18 cellular contexts compared by ENCODE assay signal in the genomic region with DNA sequence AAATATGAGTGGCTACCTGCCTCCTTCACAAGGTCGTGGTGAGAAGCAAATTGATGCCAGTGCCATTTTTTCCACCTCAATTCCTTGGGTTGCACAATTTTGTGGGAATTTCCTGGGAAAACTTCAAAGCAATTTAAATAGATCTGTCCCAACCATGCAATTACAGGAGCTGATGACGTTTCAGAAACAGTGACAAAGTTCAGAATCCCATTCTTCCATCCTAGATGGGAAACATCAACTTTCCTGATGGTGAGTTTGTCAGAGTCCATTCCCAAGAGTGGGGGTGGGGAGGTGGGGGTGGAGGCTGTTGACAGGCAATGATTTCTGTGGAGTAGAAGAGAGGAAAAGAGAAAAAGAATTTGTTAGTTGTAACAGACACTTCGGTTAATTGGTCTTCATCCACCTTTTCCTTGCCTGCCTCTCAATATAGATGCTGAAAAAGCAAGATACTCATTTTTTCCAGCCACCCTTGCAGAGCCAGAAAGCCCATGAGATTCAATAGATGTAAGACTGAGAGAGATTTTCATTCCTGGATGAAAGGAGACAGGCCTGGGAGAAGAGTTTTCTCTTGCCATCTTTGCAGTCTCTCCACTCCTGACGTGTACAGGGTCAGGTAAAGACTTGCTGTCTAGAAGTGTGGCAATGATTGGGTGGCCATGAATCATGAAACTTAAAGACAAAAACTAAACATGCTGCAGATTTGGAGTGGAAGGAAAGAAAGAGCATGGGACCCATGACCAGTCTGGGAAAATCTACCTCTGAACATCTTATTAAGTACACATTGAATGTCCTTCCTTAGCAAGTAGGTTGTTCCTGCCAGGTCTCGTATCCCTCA. TPM values are rescaled to one million over a fixed set of nuclear protein-coding genes. Genes with fewer than 3 reads are reported as not detected.
A peak's percentile ranks its signal among the peaks of the same experiment; 100 is the strongest.
DNase-seq lines count a peak whose midpoint lies in the region; ATAC-seq, FAIRE-seq and TF ChIP-seq lines count a peak whose summit lies in the region.
"Had no signal": no experiment of that assay in that cellular context is flagged by ENCODE, and none has a peak within 500 bp of the region (broad histone marks: within the 10 kb centered on the region; RNA-seq: fewer than 3 reads in every experiment).

No MANE protein-coding gene starts in this region.

- peaks cover 25% of the 10 kb centered on the region for H3K79me2 ChIP-seq in GM23248 (ENCODE audit: insufficient read depth)

- H3K9me3 ChIP-seq in GM23248 (ENCODE audit: low read depth): no peaks in the 10 kb centered on the region

- peaks cover 82% of the 10 kb centered on the region for H3F3A ChIP-seq in GM23248 (ENCODE audit: insufficient read depth)

- no peak overlapping the region for H3K4me2 ChIP-seq in GM23248 (ENCODE audit: unreplicated experiment)

- no peak overlapping the region for H3K4me3 Mint-ChIP-seq in nephron progenitor cell
- H3K4me3 Mint-ChIP-seq: CD8-positive, alpha-beta memory T cell; endodermal cell; mesothelial cell of epicardium; nephron had no signal

- peak overlapping the region; percentile 94 for H3K27ac ChIP-seq in GM23248
- peak overlapping the region; percentile 100 for H3K27ac ChIP-seq in epithelial cell of prostate
- H3K27ac ChIP-seq: WERI-Rb-1 had no signal

- H3K36me3 ChIP-seq in GM23248 (ENCODE audit: low read depth): peaks cover 40% of the 10 kb centered on the region
- H3K36me3 ChIP-seq: WERI-Rb-1 had no signal

- FAIRE-seq in GM19239 (lab: Jason Lieb, UNC): no peak
- FAIRE-seq: frontal cortex had no signal

- H3K27me3 ChIP-seq in GM23248 (replicated peaks; ENCODE audit: insufficient read depth): no peaks in the 10 kb centered on the region

- ATAC-seq in HG02981 (IDR thresholded peaks at IDR 0.05; ENCODE audit: unreplicated experiment) (no peak), GM19351 (IDR thresholded peaks at IDR 0.05; ENCODE audit: unreplicated experiment) (no peak)

- no peaks in the 10 kb centered on the region for H3K27me3 Mint-ChIP-seq in nephron progenitor cell (ENCODE audit: low read depth, poor library complexity)

- H3K36me3 Mint-ChIP-seq in nephron progenitor cell (ENCODE audit: low read depth): peaks cover 87% of the 10 kb centered on the region
- H3K36me3 Mint-ChIP-seq: CD8-positive, alpha-beta memory T cell had no signal

- no peaks in the 10 kb centered on the region for H3K9me2 ChIP-seq in GM23248 (ENCODE audit: insufficient read depth)

- in situ Hi-C loops in GM23248 (cut with MboI): no loop called here

- 80 to 82% methylated on average over 5 of the region's 5 CpGs for WGBS in GM23248 (ENCODE audit: low coverage in 1 of 2, low lambda C conversion rate in 2 of 2, missing lambda C conversion rate in 2 of 2), 2 experiments

- no peak overlapping the region for H2AFZ ChIP-seq in GM23248

- peaks cover 29% of the 10 kb centered on the region for H3K4me1 Mint-ChIP-seq in nephron progenitor cell
- H3K4me1 Mint-ChIP-seq: CD8-positive, alpha-beta memory T cell; nephron had no signal

- DNase-seq in GM23248 (peak; percentile 32), M059J (ENCODE audit: low read depth) (peak; percentile 30), epithelial cell of prostate (ENCODE audit: low read depth, low spot score) (peak; percentile 87), nephron progenitor cell (no peak), GM19239 (ENCODE audit: insufficient read length, low spot score) (no peak), NCI-H1105 treated with DMSO at 0.1 percent for 48 hours (lab: John Stamatoyannopoulos, UW) (no peak)
- DNase-seq: activated CD4-positive, alpha-beta T cell treated with anti-CD3 and anti-CD28 coated beads, Interleukin-2, amount 50 U/mL, for 48 hours; activated T-cell treated with anti-CD3 and anti-CD28 coated beads for 4 hours; CD8-positive, alpha-beta memory T cell; endodermal cell; NCI-H1436; NCI-H526; WERI-Rb-1 had no signal

- no peak for TF ChIP-seq CTCF in nephron progenitor cell (IDR thresholded peaks at IDR 0.05)

- H3K9me3 Mint-ChIP-seq in nephron progenitor cell: peaks cover 41% of the 10 kb centered on the region

- peak overlapping the region; percentile 80 for H3K27ac Mint-ChIP-seq in nephron progenitor cell
- H3K27ac Mint-ChIP-seq: CD8-positive, alpha-beta memory T cell; nephron had no signal

- no peak overlapping the region for H3K4me3 ChIP-seq in GM23248

- H3K4me1 ChIP-seq in GM23248 (ENCODE audit: insufficient read depth): peaks cover 49% of the 10 kb centered on the region

- H4K20me1 ChIP-seq in GM23248 (ENCODE audit: insufficient read depth): no peaks in the 10 kb centered on the region

- H3K9ac ChIP-seq in GM23248: no peak overlapping the region

RNA-seq across cellular contexts. Expression of a gene that starts 47.3 kb away (rescaled TPM):
- total RNA-seq in GM23248 (2014; rRNA removed; shearing (Covaris generic)): 43.7 and 48.1 TPM in 2 replicates
- 30.0 and 31.7 TPM in 2 replicates for polyA plus RNA-seq in GM23248 (2016; fragmentation: Nextera tagmentation; extraction: Ambion mirVana)
- 20.4 and 28.8 TPM in 2 replicates for total RNA-seq in M059J (2014; rRNA removed; shearing (Covaris generic))

Comparison
In these comparisons a context has a peak if more than half of its experiments do, and no peak if none do; other contexts are left out.
1. DNase-seq: peak in GM23248 (single experiment), M059J (single experiment) and epithelial cell of prostate (single experiment); none in nephron progenitor cell (single experiment), GM19239 (single experiment) and NCI-H1105 treated with DMSO at 0.1 percent for 48 hours (single experiment).